Comparison of ENCODE assay signal across 1 cellular context in genomic region chr7:42045961-42046360, GRCh38.
TF ChIP-seq lines count a peak whose summit lies in the region.

No MANE protein-coding gene starts in this region.

TF ChIP-seq in GM23338, 12 proteins besides CTCF, POLR2A, EP300 and RAD21 (continued from another document):
- TF ChIP-seq ZNF462 (CRISPR knock-in tag; IDR thresholded peaks at IDR 0.05), result no peak
